In genomic region chr1:25772692-25773245, GRCh38 we compare ENCODE assay signal across 21 cellular contexts. TPM values are rescaled to one million over a fixed set of nuclear protein-coding genes. Genes with fewer than 3 reads are reported as not detected.
DNase-seq lines count a peak whose midpoint lies in the region; ATAC-seq, FAIRE-seq and TF ChIP-seq lines count a peak whose summit lies in the region.
"Had no signal": no experiment of that assay in that cellular context is flagged by ENCODE, and none has a peak within 500 bp of the region (broad histone marks: within the 10 kb centered on the region; RNA-seq: fewer than 3 reads in every experiment).

No MANE protein-coding gene starts in this region.

- H3K36me3 ChIP-seq in astrocyte (ENCODE audit: insufficient read depth, low read length) = no peaks in the 10 kb centered on the region
- H3K36me3 ChIP-seq in stomach = peaks cover 0 to 21% (median 7%) of the 10 kb centered on the region in 4 donors
- H3K36me3 ChIP-seq: ovary had no signal

- H3K9ac ChIP-seq in astrocyte (ENCODE audit: low read length) = no peak overlapping the region

- H3K9me3 ChIP-seq in astrocyte (ENCODE audit: insufficient read depth, low read depth, low read length) = no peaks in the 10 kb centered on the region
- no peaks in the 10 kb centered on the region for H3K9me3 ChIP-seq in stomach
- H3K9me3 ChIP-seq: lower lobe of right lung, ovary, upper lobe of left lung had no signal

- TF ChIP-seq POLR2A in stomach (IDR thresholded peaks at IDR 0.05) = no peak

- intact Hi-C loops in stomach (cut with DNase I; ENCODE audit: low total_unique reads) = no loop called here

- peaks cover 28% of the 10 kb centered on the region for H3K4me1 Mint-ChIP-seq in astrocyte (ENCODE audit: low read depth, unreplicated experiment)
- H3K4me1 Mint-ChIP-seq in naive thymus-derived CD8-positive, alpha-beta T cell = peaks cover 54 to 92% (median 84%) of the 10 kb centered on the region in 4 donors

- H3K4me3 Mint-ChIP-seq in astrocyte (ENCODE audit: unreplicated experiment) = no peak overlapping the region
- peak overlapping the region in 8 of 10 donors; percentile 17 to 89 (median 68) for H3K4me3 Mint-ChIP-seq in naive thymus-derived CD8-positive, alpha-beta T cell
- H3K4me3 Mint-ChIP-seq: stimulated activated naive CD8-positive, alpha-beta T cell treated with anti-CD3 and anti-CD28 coated beads, Interleukin-15, Interleukin-2, amounts not matched to agents 100 ng/mL and 50 ng/mL, for 24 hours had no signal

- POLR2A ChIA-PET in naive thymus-derived CD8-positive, alpha-beta T cell (lab: Charles Lee) = interaction anchor here (1.2 to 5.8 kb wide), 3 partner anchors 17 to 154 kb away, joined by 4 to 25 read pairs (median 23); no protein-coding TSS in a partner anchor

- H3K27me3 Mint-ChIP-seq in astrocyte (ENCODE audit: low read depth, unreplicated experiment) = peaks cover 14% of the 10 kb centered on the region
- peaks cover 0 to 3% (median 0%) of the 10 kb centered on the region in 5 donors for H3K27me3 Mint-ChIP-seq in naive thymus-derived CD8-positive, alpha-beta T cell

- peak; percentile 28 for DNase-seq in EH (ENCODE audit: low read depth)
- DNase-seq in astrocyte (ENCODE audit: low read depth) = no peak
- no peak for DNase-seq in naive thymus-derived CD8-positive, alpha-beta T cell
- no peak for DNase-seq in stomach
- DNase-seq: activated CD8-positive, alpha-beta memory T cell treated with anti-CD3 and anti-CD28 coated beads, Interleukin-2, amount 50 U/mL, for 4 hours; dorsolateral prefrontal cortex; erythroblast; foreskin keratinocyte; KG1; NCI-H187 treated with DMSO at 0.1 percent for 48 hours; NCI-H2227 treated with DMSO at 0.1 percent for 48 hours; ovary had no signal

- ATAC-seq in naive thymus-derived CD8-positive, alpha-beta T cell = no peak
- no peak for ATAC-seq in GM19463 (IDR thresholded peaks at IDR 0.05; ENCODE audit: unreplicated experiment)
- ATAC-seq in HG03280 (IDR thresholded peaks at IDR 0.05; ENCODE audit: unreplicated experiment) = no peak
- no peak for ATAC-seq in HG03025 (IDR thresholded peaks at IDR 0.05; ENCODE audit: low FRiP score, unreplicated experiment)
- ATAC-seq: foreskin keratinocyte had no signal

- no peak for FAIRE-seq in astrocyte (lab: Jason Lieb, UNC)
- FAIRE-seq: G401.6 had no signal

- H3K4me1 ChIP-seq in astrocyte (ENCODE audit: insufficient read depth, low read length) (peaks cover 9% of the 10 kb centered on the region), stomach (peaks cover 52 to 67% (median 61%) of the 10 kb centered on the region in 4 donors)
- H3K4me1 ChIP-seq: foreskin keratinocyte had no signal

- no peak overlapping the region for H3K4me2 ChIP-seq in astrocyte (ENCODE audit: low read length)

- H3K4me3 ChIP-seq in astrocyte (ENCODE audit: insufficient read depth, low read depth, low read length) (no peak overlapping the region), stomach (no peak overlapping the region)
- H3K4me3 ChIP-seq: cardiac muscle cell, dorsolateral prefrontal cortex, lower lobe of right lung, ovary, skin epidermis, upper lobe of left lung had no signal

- TF ChIP-seq CTCF in astrocyte (IDR thresholded peaks at IDR 0.05; ENCODE audit: insufficient read depth, low read depth, low read length) (no peak), stomach (IDR thresholded peaks at IDR 0.05) (no peak)

- H3K36me3 Mint-ChIP-seq in astrocyte (ENCODE audit: low read depth, unreplicated experiment) = no peaks in the 10 kb centered on the region
- peaks cover 5 to 25% (median 13%) of the 10 kb centered on the region in 3 donors for H3K36me3 Mint-ChIP-seq in naive thymus-derived CD8-positive, alpha-beta T cell

- TF ChIP-seq EP300 in stomach (IDR thresholded peaks at IDR 0.05) = no peak

- peak overlapping the region; percentile 65 for H3K27ac Mint-ChIP-seq in astrocyte (ENCODE audit: unreplicated experiment)
- peak overlapping the region; percentile 86 to 99 (median 98) for H3K27ac Mint-ChIP-seq in naive thymus-derived CD8-positive, alpha-beta T cell
- H3K27ac Mint-ChIP-seq: stimulated activated naive CD8-positive, alpha-beta T cell treated with anti-CD3 and anti-CD28 coated beads, Interleukin-15, Interleukin-2, amounts not matched to agents 100 ng/mL and 50 ng/mL, for 24 hours had no signal

- no peaks in the 10 kb centered on the region for H3K79me2 ChIP-seq in astrocyte (ENCODE audit: insufficient read depth, low read length)

- H3K27me3 ChIP-seq in astrocyte (ENCODE audit: insufficient read depth, low read length) (no peaks in the 10 kb centered on the region), stomach (no peaks in the 10 kb centered on the region)
- H3K27me3 ChIP-seq: cardiac muscle cell, dorsolateral prefrontal cortex, ovary, upper lobe of left lung had no signal

- no peak overlapping the region for H2AFZ ChIP-seq in astrocyte (ENCODE audit: low read depth, low read length)

- H3K27ac ChIP-seq in astrocyte (ENCODE audit: low read depth, low read length) = no peak overlapping the region
- peak overlapping the region; percentile 80 to 89 (median 82) for H3K27ac ChIP-seq in stomach
- H3K27ac ChIP-seq: foreskin keratinocyte, lower lobe of right lung, ovary, upper lobe of left lung had no signal

- WGBS in stomach, 5 donors = 69 to 91% (median 73%) methylated on average over 5 of the region's 5 CpGs

- no peaks in the 10 kb centered on the region for H3K9me3 Mint-ChIP-seq in astrocyte (ENCODE audit: unreplicated experiment)
- no peaks in the 10 kb centered on the region for H3K9me3 Mint-ChIP-seq in naive thymus-derived CD8-positive, alpha-beta T cell
- H3K9me3 Mint-ChIP-seq: stimulated activated naive CD8-positive, alpha-beta T cell treated with anti-CD3 and anti-CD28 coated beads, Interleukin-15, Interleukin-2, amounts not matched to agents 100 ng/mL and 50 ng/mL, for 24 hours had no signal

- no peaks in the 10 kb centered on the region for H4K20me1 ChIP-seq in astrocyte (ENCODE audit: insufficient read depth, low read length)

RNA-seq across cellular contexts. Expression of gene SELENON, which starts 27.2 kb away (rescaled TPM):
- 64.1 and 67.0 TPM in 2 replicates for total RNA-seq in astrocyte
- total RNA-seq in naive thymus-derived CD8-positive, alpha-beta T cell = 10 to 100 TPM; 19.2 to 20.4 TPM
- polyA plus RNA-seq in naive thymus-derived CD8-positive, alpha-beta T cell = 1 to 10 TPM; 2.6 to 7.0 (median 2.7) TPM
- total RNA-seq in stomach = 10 to 100 TPM in 4 of 5 donors, 1 to 10 TPM in 1; 1.7 to 81.1 (median 18.3) TPM
- 10 to 100 TPM in 2 of 3 donors, 1 to 10 TPM in 1; 9.5 to 29.4 (median 21.7) TPM for polyA plus RNA-seq in stomach

RNA-seq across cellular contexts. Expression of gene MTFR1L, which starts 47.0 kb away (rescaled TPM):
- total RNA-seq in astrocyte (44.6 and 51.2 TPM in 2 replicates), stomach (100 to 1,000 TPM in 3 of 5 donors, 10 to 100 TPM in 2; 39.3 to 301 (median 107) TPM)
- 10 to 100 TPM; 50.0 to 56.4 TPM for total RNA-seq in naive thymus-derived CD8-positive, alpha-beta T cell
- polyA plus RNA-seq in naive thymus-derived CD8-positive, alpha-beta T cell = 10 to 100 TPM; 34.3 to 42.6 (median 40.9) TPM
- polyA plus RNA-seq in stomach = 10 to 100 TPM; 41.1 to 52.4 (median 49.5) TPM
